ENCODE assay signal across 1 cellular context in the genomic region with DNA sequence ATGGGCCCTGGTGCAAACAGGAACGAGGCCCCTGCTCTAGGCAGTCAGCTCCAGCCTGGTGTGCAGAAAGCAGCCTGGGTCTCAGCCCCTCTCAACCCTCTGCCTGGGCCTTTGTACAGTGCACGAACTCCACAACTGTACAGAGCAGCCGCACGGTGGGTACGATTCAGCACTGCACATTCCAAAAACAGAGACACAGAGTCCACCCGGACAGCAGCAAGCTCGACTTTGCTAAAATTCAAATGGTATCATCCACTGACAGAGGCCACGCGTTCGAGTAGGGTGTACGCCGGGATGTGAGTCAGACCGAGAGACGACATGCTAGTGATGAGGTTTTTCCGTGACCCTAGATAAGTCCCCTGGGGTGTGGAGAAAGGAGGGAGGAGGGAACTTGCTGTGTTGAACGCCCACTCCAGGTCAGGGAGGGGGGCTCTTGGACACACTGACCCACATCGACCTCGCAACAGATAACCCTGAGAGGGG.
TF ChIP-seq lines count a peak whose summit lies in the region.

No MANE protein-coding gene starts in this region.

TF ChIP-seq in GM12878, 131 proteins besides CTCF, POLR2A, EP300 and RAD21 (continued from another document and continues in another):
- TF ChIP-seq, protein P1, sequence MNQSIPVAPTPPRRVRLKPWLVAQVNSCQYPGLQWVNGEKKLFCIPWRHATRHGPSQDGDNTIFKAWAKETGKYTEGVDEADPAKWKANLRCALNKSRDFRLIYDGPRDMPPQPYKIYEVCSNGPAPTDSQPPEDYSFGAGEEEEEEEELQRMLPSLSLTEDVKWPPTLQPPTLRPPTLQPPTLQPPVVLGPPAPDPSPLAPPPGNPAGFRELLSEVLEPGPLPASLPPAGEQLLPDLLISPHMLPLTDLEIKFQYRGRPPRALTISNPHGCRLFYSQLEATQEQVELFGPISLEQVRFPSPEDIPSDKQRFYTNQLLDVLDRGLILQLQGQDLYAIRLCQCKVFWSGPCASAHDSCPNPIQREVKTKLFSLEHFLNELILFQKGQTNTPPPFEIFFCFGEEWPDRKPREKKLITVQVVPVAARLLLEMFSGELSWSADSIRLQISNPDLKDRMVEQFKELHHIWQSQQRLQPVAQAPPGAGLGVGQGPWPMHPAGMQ (IDR thresholded peaks at IDR 0.05; ENCODE audit: borderline replicate concordance), result no peak
- peak; percentile 59 for TF ChIP-seq CREB1 (IDR thresholded peaks at IDR 0.05; ENCODE audit: low read depth)
- TF ChIP-seq RBBP5 (conservative IDR thresholded peaks at IDR 0.05), result no peak
- TF ChIP-seq SUZ12 (IDR thresholded peaks at IDR 0.05; ENCODE audit: unreplicated experiment), result no peak
- no peak for TF ChIP-seq MEF2A (IDR thresholded peaks at IDR 0.05; ENCODE audit: insufficient read depth, low read depth, low read length)
- no peak for TF ChIP-seq MYB (IDR thresholded peaks at IDR 0.05; ENCODE audit: borderline replicate concordance, low read depth, low read length)
- no peak for TF ChIP-seq BHLHE40 (IDR thresholded peaks at IDR 0.05; ENCODE audit: borderline replicate concordance in 1 of 2, low read depth in 2 of 2, low read length in 1 of 2)
- no peak for TF ChIP-seq GATAD2B (conservative IDR thresholded peaks at IDR 0.05; ENCODE audit: low read depth)
- TF ChIP-seq PRDM15 (CRISPR knock-in tag; IDR thresholded peaks at IDR 0.05), result no peak
- no peak for TF ChIP-seq NR2C1 (IDR thresholded peaks at IDR 0.05)
- no peak for TF ChIP-seq ZSCAN29 (IDR thresholded peaks at IDR 0.05)
- TF ChIP-seq E4F1 (IDR thresholded peaks at IDR 0.05; ENCODE audit: borderline replicate concordance, partially characterized antibody), result no peak
- TF ChIP-seq TAF1 (IDR thresholded peaks at IDR 0.05; ENCODE audit: borderline replicate concordance, low read depth, low read length), result no peak
- no peak for TF ChIP-seq MYC (IDR thresholded peaks at IDR 0.05; ENCODE audit: insufficient read depth, insufficient read length, insufficient replicate concordance, low read length, severe bottlenecking)
- no peak for TF ChIP-seq ATF7 (IDR thresholded peaks at IDR 0.05; ENCODE audit: low read depth)
- TF ChIP-seq ZNF622 (IDR thresholded peaks at IDR 0.05), result no peak
- no peak for TF ChIP-seq RAD51 (IDR thresholded peaks at IDR 0.05)
- no peak for TF ChIP-seq BACH1 (IDR thresholded peaks at IDR 0.05; ENCODE audit: borderline replicate concordance)
- TF ChIP-seq MAX (IDR thresholded peaks at IDR 0.05; ENCODE audit: low read depth, low read length), result no peak
- TF ChIP-seq LARP7 (IDR thresholded peaks at IDR 0.05), result no peak
- no peak for TF ChIP-seq ZNF217 (IDR thresholded peaks at IDR 0.05)
- no peak for TF ChIP-seq CEBPZ (IDR thresholded peaks at IDR 0.05; ENCODE audit: low read depth, low read length)
- TF ChIP-seq, protein P2, sequence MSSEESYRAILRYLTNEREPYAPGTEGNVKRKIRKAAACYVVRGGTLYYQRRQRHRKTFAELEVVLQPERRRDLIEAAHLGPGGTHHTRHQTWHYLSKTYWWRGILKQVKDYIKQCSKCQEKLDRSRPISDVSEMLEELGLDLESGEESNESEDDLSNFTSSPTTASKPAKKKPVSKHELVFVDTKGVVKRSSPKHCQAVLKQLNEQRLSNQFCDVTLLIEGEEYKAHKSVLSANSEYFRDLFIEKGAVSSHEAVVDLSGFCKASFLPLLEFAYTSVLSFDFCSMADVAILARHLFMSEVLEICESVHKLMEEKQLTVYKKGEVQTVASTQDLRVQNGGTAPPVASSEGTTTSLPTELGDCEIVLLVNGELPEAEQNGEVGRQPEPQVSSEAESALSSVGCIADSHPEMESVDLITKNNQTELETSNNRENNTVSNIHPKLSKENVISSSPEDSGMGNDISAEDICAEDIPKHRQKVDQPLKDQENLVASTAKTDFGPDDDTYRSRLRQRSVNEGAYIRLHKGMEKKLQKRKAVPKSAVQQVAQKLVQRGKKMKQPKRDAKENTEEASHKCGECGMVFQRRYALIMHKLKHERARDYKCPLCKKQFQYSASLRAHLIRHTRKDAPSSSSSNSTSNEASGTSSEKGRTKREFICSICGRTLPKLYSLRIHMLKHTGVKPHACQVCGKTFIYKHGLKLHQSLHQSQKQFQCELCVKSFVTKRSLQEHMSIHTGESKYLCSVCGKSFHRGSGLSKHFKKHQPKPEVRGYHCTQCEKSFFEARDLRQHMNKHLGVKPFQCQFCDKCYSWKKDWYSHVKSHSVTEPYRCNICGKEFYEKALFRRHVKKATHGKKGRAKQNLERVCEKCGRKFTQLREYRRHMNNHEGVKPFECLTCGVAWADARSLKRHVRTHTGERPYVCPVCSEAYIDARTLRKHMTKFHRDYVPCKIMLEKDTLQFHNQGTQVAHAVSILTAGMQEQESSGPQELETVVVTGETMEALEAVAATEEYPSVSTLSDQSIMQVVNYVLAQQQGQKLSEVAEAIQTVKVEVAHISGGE (CRISPR knock-in tag; IDR thresholded peaks at IDR 0.05), result no peak
- TF ChIP-seq JUNB (IDR thresholded peaks at IDR 0.05), result peak; percentile 74
- peak; percentile 74 for TF ChIP-seq NR2F1 (conservative IDR thresholded peaks at IDR 0.05)
- TF ChIP-seq SIN3A (IDR thresholded peaks at IDR 0.05; ENCODE audit: low read depth, low read length), result no peak
- peak; percentile 89 for TF ChIP-seq RUNX3 (IDR thresholded peaks at IDR 0.05; ENCODE audit: low read length)
- TF ChIP-seq CHD1 (IDR thresholded peaks at IDR 0.05; ENCODE audit: low read depth, low read length), result no peak
- no peak for TF ChIP-seq POLR2AphosphoS2 (IDR thresholded peaks at IDR 0.05; ENCODE audit: low read depth, low read length)
- peak; percentile 75 for TF ChIP-seq NFIC (IDR thresholded peaks at IDR 0.05; ENCODE audit: low read depth, low read length)
- TF ChIP-seq IKZF1 (conservative IDR thresholded peaks at IDR 0.05), result peak; percentile 56
- no peak for TF ChIP-seq ASH2L (IDR thresholded peaks at IDR 0.05; ENCODE audit: borderline replicate concordance, low read depth)
- 0 out of 4 replicates have a peak, but pooled peaks of 1 of the 2 experiments have one; percentile 25 for TF ChIP-seq ETV6 (conservative IDR thresholded peaks at IDR 0.05 in 1 of 2, IDR thresholded peaks at IDR 0.05 in 1 of 2; ENCODE audit: borderline replicate concordance in 1 of 2, low read depth in 1 of 2)
- no peak for TF ChIP-seq SIX5 (IDR thresholded peaks at IDR 0.05; ENCODE audit: low read depth, low read length, severe bottlenecking)
- no peak for TF ChIP-seq YBX1 (IDR thresholded peaks at IDR 0.05)
- TF ChIP-seq HDAC2 (IDR thresholded peaks at IDR 0.05), result no peak
- no peak for TF ChIP-seq STAT1 (conservative IDR thresholded peaks at IDR 0.05)
- TF ChIP-seq SMAD1 (IDR thresholded peaks at IDR 0.05; ENCODE audit: low read depth, partially characterized antibody), result no peak
- no peak for TF ChIP-seq PAX8 (IDR thresholded peaks at IDR 0.05)
- no peak for TF ChIP-seq TBL1XR1 (IDR thresholded peaks at IDR 0.05; ENCODE audit: low read depth, low read length)
- TF ChIP-seq ZZZ3 (IDR thresholded peaks at IDR 0.05; ENCODE audit: control insufficient read depth, insufficient read length, low read depth), result no peak
- no peak for TF ChIP-seq RELA (IDR thresholded peaks at IDR 0.05; ENCODE audit: borderline replicate concordance, partially characterized antibody)
- TF ChIP-seq PBX3 (IDR thresholded peaks at IDR 0.05; ENCODE audit: insufficient replicate concordance, low read depth, low read length), result no peak
- peak; percentile 65 for TF ChIP-seq CREM (IDR thresholded peaks at IDR 0.05; ENCODE audit: low read depth)
- no peak for TF ChIP-seq YY1 (IDR thresholded peaks at IDR 0.05; ENCODE audit: low read depth, low read length)
- no peak for TF ChIP-seq SRF (IDR thresholded peaks at IDR 0.05; ENCODE audit: low read depth in 2 of 2, low read length in 2 of 2)
- TF ChIP-seq RFX5 (IDR thresholded peaks at IDR 0.05; ENCODE audit: low read depth, low read length), result no peak
- peak; percentile 90 for TF ChIP-seq IRF4 (IDR thresholded peaks at IDR 0.05; ENCODE audit: low read depth, low read length)
- TF ChIP-seq FOXM1 (IDR thresholded peaks at IDR 0.05; ENCODE audit: low read depth, low read length), result peak; percentile 61; the same call in 1 of the 2 replicates
- no peak for TF ChIP-seq ESRRA (IDR thresholded peaks at IDR 0.05; ENCODE audit: low read length)
- TF ChIP-seq DPF2 (IDR thresholded peaks at IDR 0.05), result no peak
- TF ChIP-seq CBX5 (IDR thresholded peaks at IDR 0.05; ENCODE audit: low read depth), result no peak
- no peak for TF ChIP-seq WRNIP1 (IDR thresholded peaks at IDR 0.05; ENCODE audit: borderline replicate concordance, low read depth, low read length)
- peak; percentile 31 for TF ChIP-seq SP1 (IDR thresholded peaks at IDR 0.05; ENCODE audit: low read depth, low read length)
- TF ChIP-seq TCF7 (IDR thresholded peaks at IDR 0.05; ENCODE audit: borderline replicate concordance), result no peak
